ENCODE assay signal across 24 cellular contexts in the genomic region with DNA sequence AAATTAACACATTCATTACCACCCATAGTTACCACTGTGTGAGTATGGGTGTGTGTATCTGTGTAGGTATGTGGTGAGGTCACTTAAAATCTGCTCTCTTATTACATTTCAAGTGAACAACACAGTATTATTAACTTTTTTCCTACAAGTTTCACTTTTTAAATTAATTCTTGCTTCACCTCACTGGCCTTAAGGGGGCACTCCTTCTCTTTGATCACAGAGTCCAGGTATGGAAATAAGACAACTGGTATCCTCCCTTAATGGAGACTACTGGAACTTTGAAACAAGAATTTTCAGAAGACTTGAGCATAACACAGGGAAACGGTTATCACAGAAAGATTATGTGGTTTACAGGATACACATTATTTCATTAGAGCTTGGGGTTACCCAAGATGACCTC.
A peak's percentile ranks its signal among the peaks of the same experiment; 100 is the strongest.
DNase-seq lines count a peak whose midpoint lies in the region; ATAC-seq and TF ChIP-seq lines count a peak whose summit lies in the region.
"Had no signal": no experiment of that assay in that cellular context is flagged by ENCODE, and none has a peak within 500 bp of the region (broad histone marks: within the 10 kb centered on the region; RNA-seq: fewer than 3 reads in every experiment).

No MANE protein-coding gene starts in this region.

- TF ChIP-seq EP300 in SK-N-SH (IDR thresholded peaks at IDR 0.05; ENCODE audit: borderline replicate concordance in 1 of 2, low read depth in 1 of 2, low read length in 1 of 2), result no peak

- no peak overlapping the region for H3K27ac ChIP-seq in SK-N-SH (ENCODE audit: low read depth in 2 of 2, low read length in 1 of 2)
- H3K27ac ChIP-seq: spleen, uterus had no signal

- POLR2A ChIA-PET in SK-N-SH (lab: Yijun Ruan, JAX), result no interaction called here

- no peaks in the 10 kb centered on the region for H3K79me2 ChIP-seq in SK-N-SH (ENCODE audit: insufficient read depth)

- H3K4me2 ChIP-seq in SK-N-SH, result no peak overlapping the region

- no peaks in the 10 kb centered on the region; a peak in 1 of 4 replicates for H3K4me1 ChIP-seq in SK-N-SH (ENCODE audit: control insufficient read depth in 1 of 2, insufficient read depth in 2 of 2, low read depth in 1 of 2, low read length in 1 of 2)
- H3K4me1 ChIP-seq: spleen, uterus had no signal

- H3K4me3 ChIP-seq in SK-N-SH (ENCODE audit: low read depth in 2 of 2, low read length in 1 of 2) (no peak overlapping the region), cardiac fibroblast (replicated peaks in 1 of 2; ENCODE audit: low read depth in 2 of 2, low read length in 2 of 2) (no peak overlapping the region), retinal pigment epithelial cell (ENCODE audit: low read length) (no peak overlapping the region)
- H3K4me3 ChIP-seq: spleen, uterus had no signal

- no peaks in the 10 kb centered on the region for H3K27me3 ChIP-seq in SK-N-SH (ENCODE audit: insufficient read depth)
- H3K27me3 ChIP-seq: spleen, uterus had no signal

- H3K9me2 ChIP-seq in SK-N-SH, result no peaks in the 10 kb centered on the region

- no peak for ATAC-seq in SK-N-SH treated with all-trans-retinoic acid at 6 μM for 48 hours
- ATAC-seq in Right ventricle myocardium superior (ENCODE audit: poor library complexity), result no peak
- ATAC-seq in GM21529 (IDR thresholded peaks at IDR 0.05; ENCODE audit: unreplicated experiment), result no peak
- ATAC-seq: esophagus mucosa had no signal

- peak; percentile 32; the same call in 1 of the 2 replicates for TF ChIP-seq RAD21 in SK-N-SH (IDR thresholded peaks at IDR 0.05; ENCODE audit: low read length)

- DNase-seq in SK-N-SH (no peak), NAMALWA (ENCODE audit: low spot score) (peak; percentile 52), cardiac fibroblast (ENCODE audit: low read depth in 2 of 2) (peak in 1 of 2 donors; percentile 6), retinal pigment epithelial cell (ENCODE audit: low read depth) (no peak), Right ventricle myocardium superior (no peak), mucosa of gallbladder (ENCODE audit: low spot score) (no peak)
- DNase-seq: activated CD4-positive, alpha-beta T cell treated with anti-CD3 and anti-CD28 coated beads, Interleukin-2, amount 50 U/mL, for 1 hour; activated CD8-positive, alpha-beta memory T cell treated with anti-CD3 and anti-CD28 coated beads, Interleukin-2, amount 50 U/mL, for 48 hours; activated effector memory CD4-positive, alpha-beta T cell treated with anti-CD3 and anti-CD28 coated beads, Interleukin-2, amount 50 U/mL, for 16 hours; CD8-positive, alpha-beta memory T cell; central memory CD4-positive, alpha-beta T cell; kidney glomerular epithelial cell; midbrain; NCI-H2029 treated with DMSO at 0.1 percent for 48 hours; NCI-H446 treated with DMSO at 0.1 percent for 48 hours; SHP77; spleen; stimulated activated CD8-positive, alpha-beta memory T cell treated with anti-CD3 and anti-CD28 coated beads, Interleukin-4, amount 100 ng/mL, for 48 hours; substantia nigra; T-helper 1 cell; uterus had no signal

- H3K9me3 ChIP-seq in SK-N-SH, result no peaks in the 10 kb centered on the region
- H3K9me3 ChIP-seq: uterus had no signal

- CTCF ChIA-PET in SK-N-SH (lab: Yijun Ruan, JAX), result interaction anchor here (0.6 to 4.7 kb wide), 9 partner anchors 8 to 489 kb away, joined by 3 to 18 read pairs (median 3); no protein-coding TSS in a partner anchor

- H2AFZ ChIP-seq in SK-N-SH (ENCODE audit: low read depth), result no peak overlapping the region

- no peak for TF ChIP-seq CTCF in SK-N-SH (IDR thresholded peaks at IDR 0.05)
- peak; percentile 21 for TF ChIP-seq CTCF in cardiac fibroblast (IDR thresholded peaks at IDR 0.05; ENCODE audit: low read depth, low read length)
- TF ChIP-seq CTCF in retinal pigment epithelial cell (conservative IDR thresholded peaks at IDR 0.05; ENCODE audit: low read depth, low read length), result peak; percentile 20

- WGBS in SK-N-SH (ENCODE audit: low lambda C conversion rate), result 35% methylated on average over 1 of the region's 1 CpG

- intact Hi-C loops in Right ventricle myocardium superior (cut with DNase I), result no loop called here

- H3K9ac ChIP-seq in SK-N-SH, result no peak overlapping the region

- H3K36me3 ChIP-seq in SK-N-SH (replicated peaks in 1 of 2; ENCODE audit: control insufficient read depth in 1 of 2, insufficient read depth in 2 of 2, low read length in 1 of 2), result no peaks in the 10 kb centered on the region
- H3K36me3 ChIP-seq: spleen, uterus had no signal

- H4K20me1 ChIP-seq in SK-N-SH (ENCODE audit: insufficient read depth), result no peaks in the 10 kb centered on the region

- no peaks in the 10 kb centered on the region for H3F3A ChIP-seq in SK-N-SH (replicated peaks; ENCODE audit: insufficient read depth)

TF ChIP-seq in SK-N-SH, 30 proteins besides CTCF, POLR2A, EP300 and RAD21:
- TF ChIP-seq TEAD4 (IDR thresholded peaks at IDR 0.05; ENCODE audit: borderline replicate concordance, insufficient read depth), result no peak
- no peak for TF ChIP-seq RCOR1 (IDR thresholded peaks at IDR 0.05; ENCODE audit: low read length)
- TF ChIP-seq TCF12 (IDR thresholded peaks at IDR 0.05), result no peak
- TF ChIP-seq, protein P1, sequence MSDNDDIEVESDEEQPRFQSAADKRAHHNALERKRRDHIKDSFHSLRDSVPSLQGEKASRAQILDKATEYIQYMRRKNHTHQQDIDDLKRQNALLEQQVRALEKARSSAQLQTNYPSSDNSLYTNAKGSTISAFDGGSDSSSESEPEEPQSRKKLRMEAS (IDR thresholded peaks at IDR 0.05; ENCODE audit: low read depth), result no peak
- TF ChIP-seq SIN3A (IDR thresholded peaks at IDR 0.05; ENCODE audit: borderline replicate concordance, low read depth, low read length), result no peak

TF ChIP-seq in SK-N-SH treated with all-trans-retinoic acid at 6 μM for 48 hours, 23 proteins besides CTCF, POLR2A, EP300 and RAD21:
- TF ChIP-seq TOX (CRISPR knock-in tag; IDR thresholded peaks at IDR 0.05; ENCODE audit: borderline replicate concordance), result no peak
- no peak for TF ChIP-seq ZC3H10 (CRISPR knock-in tag; IDR thresholded peaks at IDR 0.05)
- no peak for TF ChIP-seq RARB (CRISPR knock-in tag; IDR thresholded peaks at IDR 0.05)
- TF ChIP-seq PPARA (CRISPR knock-in tag; IDR thresholded peaks at IDR 0.05; ENCODE audit: borderline replicate concordance), result no peak
- TF ChIP-seq BACH2 (CRISPR knock-in tag; IDR thresholded peaks at IDR 0.05; ENCODE audit: borderline replicate concordance), result no peak
- no peak for TF ChIP-seq ISL1 (CRISPR knock-in tag; IDR thresholded peaks at IDR 0.05)
- no peak for TF ChIP-seq OSR1 (CRISPR knock-in tag; IDR thresholded peaks at IDR 0.05)
- TF ChIP-seq ARNTL (CRISPR knock-in tag; IDR thresholded peaks at IDR 0.05; ENCODE audit: borderline replicate concordance, low read depth), result no peak
- TF ChIP-seq, protein P2, sequence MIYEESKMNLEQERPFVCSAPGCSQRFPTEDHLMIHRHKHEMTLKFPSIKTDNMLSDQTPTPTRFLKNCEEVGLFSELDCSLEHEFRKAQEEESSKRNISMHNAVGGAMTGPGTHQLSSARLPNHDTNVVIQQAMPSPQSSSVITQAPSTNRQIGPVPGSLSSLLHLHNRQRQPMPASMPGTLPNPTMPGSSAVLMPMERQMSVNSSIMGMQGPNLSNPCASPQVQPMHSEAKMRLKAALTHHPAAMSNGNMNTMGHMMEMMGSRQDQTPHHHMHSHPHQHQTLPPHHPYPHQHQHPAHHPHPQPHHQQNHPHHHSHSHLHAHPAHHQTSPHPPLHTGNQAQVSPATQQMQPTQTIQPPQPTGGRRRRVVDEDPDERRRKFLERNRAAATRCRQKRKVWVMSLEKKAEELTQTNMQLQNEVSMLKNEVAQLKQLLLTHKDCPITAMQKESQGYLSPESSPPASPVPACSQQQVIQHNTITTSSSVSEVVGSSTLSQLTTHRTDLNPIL (CRISPR knock-in tag; IDR thresholded peaks at IDR 0.05; ENCODE audit: low read depth), result no peak
- no peak for TF ChIP-seq SNAI2 (CRISPR knock-in tag; IDR thresholded peaks at IDR 0.05)
- TF ChIP-seq, protein P3, sequence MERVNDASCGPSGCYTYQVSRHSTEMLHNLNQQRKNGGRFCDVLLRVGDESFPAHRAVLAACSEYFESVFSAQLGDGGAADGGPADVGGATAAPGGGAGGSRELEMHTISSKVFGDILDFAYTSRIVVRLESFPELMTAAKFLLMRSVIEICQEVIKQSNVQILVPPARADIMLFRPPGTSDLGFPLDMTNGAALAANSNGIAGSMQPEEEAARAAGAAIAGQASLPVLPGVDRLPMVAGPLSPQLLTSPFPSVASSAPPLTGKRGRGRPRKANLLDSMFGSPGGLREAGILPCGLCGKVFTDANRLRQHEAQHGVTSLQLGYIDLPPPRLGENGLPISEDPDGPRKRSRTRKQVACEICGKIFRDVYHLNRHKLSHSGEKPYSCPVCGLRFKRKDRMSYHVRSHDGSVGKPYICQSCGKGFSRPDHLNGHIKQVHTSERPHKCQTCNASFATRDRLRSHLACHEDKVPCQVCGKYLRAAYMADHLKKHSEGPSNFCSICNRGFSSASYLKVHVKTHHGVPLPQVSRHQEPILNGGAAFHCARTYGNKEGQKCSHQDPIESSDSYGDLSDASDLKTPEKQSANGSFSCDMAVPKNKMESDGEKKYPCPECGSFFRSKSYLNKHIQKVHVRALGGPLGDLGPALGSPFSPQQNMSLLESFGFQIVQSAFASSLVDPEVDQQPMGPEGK (CRISPR knock-in tag; IDR thresholded peaks at IDR 0.05; ENCODE audit: borderline replicate concordance), result no peak
- TF ChIP-seq ESRRG (CRISPR knock-in tag; IDR thresholded peaks at IDR 0.05), result no peak
- TF ChIP-seq ZNF8 (CRISPR knock-in tag; IDR thresholded peaks at IDR 0.05), result no peak
- TF ChIP-seq, protein P4, sequence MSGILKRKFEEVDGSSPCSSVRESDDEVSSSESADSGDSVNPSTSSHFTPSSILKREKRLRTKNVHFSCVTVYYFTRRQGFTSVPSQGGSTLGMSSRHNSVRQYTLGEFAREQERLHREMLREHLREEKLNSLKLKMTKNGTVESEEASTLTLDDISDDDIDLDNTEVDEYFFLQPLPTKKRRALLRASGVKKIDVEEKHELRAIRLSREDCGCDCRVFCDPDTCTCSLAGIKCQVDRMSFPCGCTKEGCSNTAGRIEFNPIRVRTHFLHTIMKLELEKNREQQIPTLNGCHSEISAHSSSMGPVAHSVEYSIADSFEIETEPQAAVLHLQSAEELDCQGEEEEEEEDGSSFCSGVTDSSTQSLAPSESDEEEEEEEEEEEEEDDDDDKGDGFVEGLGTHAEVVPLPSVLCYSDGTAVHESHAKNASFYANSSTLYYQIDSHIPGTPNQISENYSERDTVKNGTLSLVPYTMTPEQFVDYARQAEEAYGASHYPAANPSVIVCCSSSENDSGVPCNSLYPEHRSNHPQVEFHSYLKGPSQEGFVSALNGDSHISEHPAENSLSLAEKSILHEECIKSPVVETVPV (CRISPR knock-in tag; IDR thresholded peaks at IDR 0.05), result no peak
- TF ChIP-seq GLIS3 (CRISPR knock-in tag; IDR thresholded peaks at IDR 0.05), result no peak
